ENCODE assay signal across 24 cellular contexts in genomic region chr18:59554796-59555195, GRCh38.
"Had no signal": no experiment of that assay in that cellular context is flagged by ENCODE, and none has a peak within 500 bp of the region (broad histone marks: within the 10 kb centered on the region; RNA-seq: fewer than 3 reads in every experiment).

No MANE protein-coding gene starts in this region.

- H3K27ac ChIP-seq: KMS-11 had no signal

- FAIRE-seq: astrocyte, RCC 7860 had no signal

- H3K4me3 Mint-ChIP-seq: activated CD4-positive, alpha-beta memory T cell treated with anti-CD3 and anti-CD28 coated beads for 36 hours; activated CD4-positive, alpha-beta T cell treated with anti-CD3 and anti-CD28 coated beads, Interleukin-2, amount 10 ng/mL, durations not matched to agents 7 days and 5 days; activated naive CD8-positive, alpha-beta T cell treated with anti-CD3 and anti-CD28 coated beads, Interleukin-2, amount 50 U/mL, for 24 hours; activated T-cell treated with anti-CD3 and anti-CD28 coated beads, Interleukin-2, amount 50 U/mL, for 4 hours; T-helper 17 cell; WTC11 had no signal

- H3K36me3 Mint-ChIP-seq: activated CD4-positive, alpha-beta memory T cell treated with anti-CD3 and anti-CD28 coated beads for 36 hours; activated naive CD4-positive, alpha-beta T cell treated with anti-CD3 and anti-CD28 coated beads, Interleukin-2, amount 50 U/mL, for 72 hours; brain had no signal

- H3K27ac Mint-ChIP-seq: activated CD4-positive, alpha-beta memory T cell treated with anti-CD3 and anti-CD28 coated beads for 36 hours; activated CD4-positive, alpha-beta T cell treated with anti-CD3 and anti-CD28 coated beads, Interleukin-2, amount 10 ng/mL, durations not matched to agents 7 days and 5 days; activated naive CD4-positive, alpha-beta T cell treated with anti-CD3 and anti-CD28 coated beads, Interleukin-2, amount 50 U/mL, for 72 hours; activated naive CD8-positive, alpha-beta T cell treated with anti-CD3 and anti-CD28 coated beads, Interleukin-2, amount 50 U/mL, for 24 hours; T-helper 17 cell; WTC11 had no signal

- ATAC-seq: activated naive CD4-positive, alpha-beta T cell treated with anti-CD3 and anti-CD28 coated beads, Interleukin-2, amount 50 U/mL, for 72 hours; activated naive CD8-positive, alpha-beta T cell treated with anti-CD3 and anti-CD28 coated beads, Interleukin-2, amount 50 U/mL, for 24 hours; activated T-cell treated with anti-CD3 and anti-CD28 coated beads, Interleukin-2, amount 50 U/mL, for 4 hours; T-helper 17 cell; WTC11 had no signal

- H3K27me3 Mint-ChIP-seq: activated CD4-positive, alpha-beta memory T cell treated with anti-CD3 and anti-CD28 coated beads for 36 hours; activated CD4-positive, alpha-beta T cell treated with anti-CD3 and anti-CD28 coated beads, Interleukin-2, amount 10 ng/mL, durations not matched to agents 7 days and 5 days; activated naive CD8-positive, alpha-beta T cell treated with anti-CD3 and anti-CD28 coated beads, Interleukin-2, amount 50 U/mL, for 24 hours; brain; T-helper 17 cell had no signal

- DNase-seq: activated CD4-positive, alpha-beta memory T cell treated with anti-CD3 and anti-CD28 coated beads for 36 hours; activated CD4-positive, alpha-beta T cell treated with anti-CD3 and anti-CD28 coated beads, Interleukin-2, amount 10 ng/mL, durations not matched to agents 7 days and 5 days; activated CD4-positive, CD25-positive, alpha-beta regulatory T cell treated with anti-CD3 and anti-CD28 coated beads, Interleukin-2, amount 50 U/mL, for 72 hours; activated CD8-positive, alpha-beta memory T cell treated with anti-CD3 and anti-CD28 coated beads for 24 hours; activated effector memory CD4-positive, alpha-beta T cell treated with anti-CD3 and anti-CD28 coated beads, Interleukin-2, amount 50 U/mL, for 16 hours; activated naive CD4-positive, alpha-beta T cell treated with Interleukin-2 at 50 U/mL for 16 hours; activated naive CD8-positive, alpha-beta T cell treated with anti-CD3 and anti-CD28 coated beads, Interleukin-2, amount 50 U/mL, for 24 hours; activated T-cell treated with anti-CD3 and anti-CD28 coated beads, Interleukin-2, amount 50 U/mL, for 4 hours; amniotic stem cell; NCI-H1092; NCI-H1417; NCI-H2029; NCI-H2107; NCI-H510A treated with DMSO at 0.1 percent for 48 hours; NCI-H69; SIG-M5; T-helper 17 cell; T-helper 9 cell had no signal

- H3K4me1 Mint-ChIP-seq: activated CD4-positive, alpha-beta T cell treated with anti-CD3 and anti-CD28 coated beads, Interleukin-2, amount 10 ng/mL, durations not matched to agents 7 days and 5 days; activated naive CD8-positive, alpha-beta T cell treated with anti-CD3 and anti-CD28 coated beads, Interleukin-2, amount 50 U/mL, for 24 hours; T-helper 17 cell had no signal

- H3K9me3 Mint-ChIP-seq: activated CD4-positive, alpha-beta memory T cell treated with anti-CD3 and anti-CD28 coated beads for 36 hours; activated CD4-positive, alpha-beta T cell treated with anti-CD3 and anti-CD28 coated beads, Interleukin-2, amount 10 ng/mL, durations not matched to agents 7 days and 5 days; activated T-cell treated with anti-CD3 and anti-CD28 coated beads, Interleukin-2, amount 50 U/mL, for 4 hours had no signal
